ENCODE assay signal across 8 cellular contexts in the genomic region with DNA sequence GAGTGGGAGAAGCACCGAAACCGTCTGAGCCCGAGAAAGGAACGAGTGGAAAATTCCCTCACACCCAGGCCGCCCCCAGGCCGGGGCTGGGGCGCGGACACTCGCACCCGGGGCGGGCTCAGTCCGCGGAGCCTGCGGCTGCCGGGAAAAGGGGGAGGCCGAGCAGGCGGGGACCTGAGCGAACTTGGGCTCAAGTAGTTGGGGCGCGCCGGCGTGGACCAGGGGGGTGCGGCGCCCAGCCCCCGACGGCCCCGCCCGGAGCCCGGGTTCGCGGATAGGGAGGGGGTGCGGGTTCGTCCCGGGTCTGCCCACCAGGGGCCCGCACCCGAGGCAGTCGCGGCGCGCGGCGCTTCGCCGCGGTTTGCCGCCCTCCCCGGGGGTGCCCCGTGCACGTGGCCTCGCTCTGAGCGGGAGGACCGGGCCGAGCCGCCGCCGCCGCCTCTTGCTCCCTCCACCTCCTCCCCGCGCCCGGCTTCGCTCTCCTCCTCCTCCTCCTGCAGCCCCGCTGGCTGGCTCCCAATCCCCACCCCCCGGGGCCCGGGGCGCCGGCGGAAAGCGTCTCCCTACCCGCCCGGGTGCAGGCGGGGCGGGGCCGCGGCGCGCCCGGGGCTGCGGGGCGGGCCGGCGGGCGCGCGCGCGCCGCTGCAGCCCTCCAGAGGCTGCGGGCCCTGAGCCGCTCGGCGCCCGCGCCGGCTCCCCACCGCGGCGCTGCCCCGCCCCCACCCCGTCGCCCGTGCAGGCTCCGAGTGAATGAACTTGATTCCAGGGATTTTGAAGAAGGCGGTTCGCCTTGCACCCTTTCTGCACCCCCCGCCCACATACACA. TPM values are rescaled to one million over a fixed set of nuclear protein-coding genes. Genes with fewer than 3 reads are reported as not detected.
A peak's percentile ranks its signal among the peaks of the same experiment; 100 is the strongest.
DNase-seq lines count a peak whose midpoint lies in the region; ATAC-seq and TF ChIP-seq lines count a peak whose summit lies in the region.

No MANE protein-coding gene starts in this region.

- H3K9me3 ChIP-seq in neural cell (ENCODE audit: low read length): no peaks in the 10 kb centered on the region

- H3K4me3 Mint-ChIP-seq in activated naive CD8-positive, alpha-beta T cell: peak overlapping the region; percentile 82

- no peaks in the 10 kb centered on the region for H3K36me3 ChIP-seq in neural cell (ENCODE audit: insufficient read depth, low read length)

- H3K9me2 ChIP-seq in neural cell (ENCODE audit: insufficient read depth, low read length): no peaks in the 10 kb centered on the region

- TF ChIP-seq CTCF in HFF-Myc (IDR thresholded peaks at IDR 0.05; ENCODE audit: low read depth, low read length, missing control alignments) (no peak), neural cell (IDR thresholded peaks at IDR 0.05; ENCODE audit: poor library complexity, severe bottlenecking) (peak; percentile 11)

- H3K4me1 Mint-ChIP-seq in activated naive CD8-positive, alpha-beta T cell (ENCODE audit: low read depth): peaks cover 17% of the 10 kb centered on the region

- no peaks in the 10 kb centered on the region for H3F3A ChIP-seq in neural cell (ENCODE audit: insufficient read depth, low read length, poor library complexity, severe bottlenecking)

- peaks cover 80% of the 10 kb centered on the region for H3K27me3 ChIP-seq in neural cell (ENCODE audit: insufficient read depth, low read depth, low read length)

- DNase-seq in NCI-H1092 (lab: John Stamatoyannopoulos, UW) (peak; percentile 93), NCI-H1092 treated with DMSO at 0.1 percent for 48 hours (lab: John Stamatoyannopoulos, UW) (no peak), HFF-Myc (ENCODE audit: extremely low read depth, low read depth) (no peak), NCI-H2171 treated with DMSO at 0.1 percent for 48 hours (lab: John Stamatoyannopoulos, UW) (peak; percentile 64), germinal center (ENCODE audit: low spot score) (peak; percentile 40)

- peak overlapping the region; percentile 42 for H3K4me3 ChIP-seq in HFF-Myc (replicated peaks; ENCODE audit: low read depth, low read length)
- peak overlapping the region; percentile 68 for H3K4me3 ChIP-seq in neural cell (ENCODE audit: low read length)

- no peak overlapping the region for H2AFZ ChIP-seq in neural cell (ENCODE audit: low read depth, low read length)

- H3K27me3 Mint-ChIP-seq in activated naive CD8-positive, alpha-beta T cell: peaks cover 35% of the 10 kb centered on the region

- H3K27ac Mint-ChIP-seq in activated naive CD8-positive, alpha-beta T cell: no peak overlapping the region

- ATAC-seq in GM21737 (IDR thresholded peaks at IDR 0.05; ENCODE audit: unreplicated experiment): no peak

- TF ChIP-seq EP300 in neural cell (conservative IDR thresholded peaks at IDR 0.05; ENCODE audit: poor library complexity, severe bottlenecking): no peak

- H3K36me3 Mint-ChIP-seq in activated naive CD8-positive, alpha-beta T cell: no peaks in the 10 kb centered on the region

- H3K27ac ChIP-seq in neural cell (ENCODE audit: low read length): no peak overlapping the region

- no peaks in the 10 kb centered on the region for H4K20me1 ChIP-seq in neural cell (ENCODE audit: insufficient read depth)

- H3K9me3 Mint-ChIP-seq in activated naive CD8-positive, alpha-beta T cell (ENCODE audit: low read depth): no peaks in the 10 kb centered on the region

- TF ChIP-seq RAD21 in neural cell (conservative IDR thresholded peaks at IDR 0.05): no peak

- peak overlapping the region; percentile 28 for H3K9ac ChIP-seq in neural cell (ENCODE audit: low read length)

- H3K4me2 ChIP-seq in neural cell (ENCODE audit: low read length): peak overlapping the region; percentile 44

- H3K79me2 ChIP-seq in neural cell (replicated peaks; ENCODE audit: insufficient read depth, low read length): peaks cover 5% of the 10 kb centered on the region

TF ChIP-seq in neural cell, 6 proteins besides CTCF, POLR2A, EP300 and RAD21:
- TF ChIP-seq MXI1 (conservative IDR thresholded peaks at IDR 0.05; ENCODE audit: poor library complexity, severe bottlenecking) (no peak), EZH2 (IDR thresholded peaks at IDR 0.05; ENCODE audit: borderline replicate concordance, insufficient read depth, low read length, poor library complexity, severe bottlenecking) (no peak), POLR2AphosphoS5 (IDR thresholded peaks at IDR 0.05) (no peak), TAF1 (IDR thresholded peaks at IDR 0.05; ENCODE audit: low read depth) (no peak), SMC3 (conservative IDR thresholded peaks at IDR 0.05; ENCODE audit: poor library complexity) (no peak)
- TF ChIP-seq, protein P1, sequence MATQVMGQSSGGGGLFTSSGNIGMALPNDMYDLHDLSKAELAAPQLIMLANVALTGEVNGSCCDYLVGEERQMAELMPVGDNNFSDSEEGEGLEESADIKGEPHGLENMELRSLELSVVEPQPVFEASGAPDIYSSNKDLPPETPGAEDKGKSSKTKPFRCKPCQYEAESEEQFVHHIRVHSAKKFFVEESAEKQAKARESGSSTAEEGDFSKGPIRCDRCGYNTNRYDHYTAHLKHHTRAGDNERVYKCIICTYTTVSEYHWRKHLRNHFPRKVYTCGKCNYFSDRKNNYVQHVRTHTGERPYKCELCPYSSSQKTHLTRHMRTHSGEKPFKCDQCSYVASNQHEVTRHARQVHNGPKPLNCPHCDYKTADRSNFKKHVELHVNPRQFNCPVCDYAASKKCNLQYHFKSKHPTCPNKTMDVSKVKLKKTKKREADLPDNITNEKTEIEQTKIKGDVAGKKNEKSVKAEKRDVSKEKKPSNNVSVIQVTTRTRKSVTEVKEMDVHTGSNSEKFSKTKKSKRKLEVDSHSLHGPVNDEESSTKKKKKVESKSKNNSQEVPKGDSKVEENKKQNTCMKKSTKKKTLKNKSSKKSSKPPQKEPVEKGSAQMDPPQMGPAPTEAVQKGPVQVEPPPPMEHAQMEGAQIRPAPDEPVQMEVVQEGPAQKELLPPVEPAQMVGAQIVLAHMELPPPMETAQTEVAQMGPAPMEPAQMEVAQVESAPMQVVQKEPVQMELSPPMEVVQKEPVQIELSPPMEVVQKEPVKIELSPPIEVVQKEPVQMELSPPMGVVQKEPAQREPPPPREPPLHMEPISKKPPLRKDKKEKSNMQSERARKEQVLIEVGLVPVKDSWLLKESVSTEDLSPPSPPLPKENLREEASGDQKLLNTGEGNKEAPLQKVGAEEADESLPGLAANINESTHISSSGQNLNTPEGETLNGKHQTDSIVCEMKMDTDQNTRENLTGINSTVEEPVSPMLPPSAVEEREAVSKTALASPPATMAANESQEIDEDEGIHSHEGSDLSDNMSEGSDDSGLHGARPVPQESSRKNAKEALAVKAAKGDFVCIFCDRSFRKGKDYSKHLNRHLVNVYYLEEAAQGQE (IDR thresholded peaks at IDR 0.05; ENCODE audit: borderline replicate concordance): no peak

RNA-seq across cellular contexts. Expression of gene NFIB, which starts 1.2 kb away (rescaled TPM):
- 0.18 and 0.73 TPM in 2 replicates for polyA plus RNA-seq in neural cell
- polyA minus RNA-seq in neural cell: 1.9 and 2.2 TPM in 2 replicates

Comparison
In these comparisons a context has a peak if more than half of its experiments do, and no peak if none do; other contexts are left out.
1. DNase-seq: peak in NCI-H1092 (single experiment), NCI-H2171 treated with DMSO at 0.1 percent for 48 hours (single experiment) and germinal center (single experiment); none in NCI-H1092 treated with DMSO at 0.1 percent for 48 hours (single experiment) and HFF-Myc (single experiment).